25 cellular contexts compared by ENCODE assay signal in the genomic region with DNA sequence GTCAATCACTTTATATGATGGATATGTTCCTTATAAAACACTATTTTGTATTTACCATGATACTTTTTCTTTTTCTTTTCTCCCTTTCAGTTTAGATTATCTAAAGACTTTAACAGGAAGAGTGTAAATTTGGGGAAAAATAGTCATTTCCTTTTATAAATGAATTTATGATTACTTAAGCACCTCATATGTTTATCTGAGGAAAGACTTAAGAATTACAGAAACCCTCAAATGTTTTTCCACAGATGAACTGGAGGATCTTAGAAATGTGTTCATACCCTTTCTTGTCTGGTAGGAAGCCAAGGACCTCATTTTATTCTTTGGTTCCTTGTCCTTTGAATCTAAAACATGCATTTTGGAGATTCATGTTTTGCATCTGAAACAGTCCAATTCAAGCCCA. TPM values are rescaled to one million over a fixed set of nuclear protein-coding genes. Genes with fewer than 3 reads are reported as not detected.
A peak's percentile ranks its signal among the peaks of the same experiment; 100 is the strongest.
DNase-seq lines count a peak whose midpoint lies in the region; ATAC-seq, FAIRE-seq and TF ChIP-seq lines count a peak whose summit lies in the region.
"Had no signal": no experiment of that assay in that cellular context is flagged by ENCODE, and none has a peak within 500 bp of the region (broad histone marks: within the 10 kb centered on the region; RNA-seq: fewer than 3 reads in every experiment).

No MANE protein-coding gene starts in this region.

- H3K9me2 ChIP-seq in Karpas-422 (replicated peaks; ENCODE audit: insufficient read depth, low read length), result no peaks in the 10 kb centered on the region

- H3K9me3 ChIP-seq in Karpas-422 (ENCODE audit: low read length) (no peaks in the 10 kb centered on the region), trophoblast cell (ENCODE audit: insufficient read depth, low read depth, low read length) (no peaks in the 10 kb centered on the region)
- H3K9me3 ChIP-seq: SJCRH30 had no signal

- H2AFZ ChIP-seq in Karpas-422 (ENCODE audit: low read length), result no peak overlapping the region
- no peak overlapping the region for H2AFZ ChIP-seq in trophoblast cell (ENCODE audit: insufficient read depth, low read length, poor library complexity)

- no peaks in the 10 kb centered on the region for H3K36me3 Mint-ChIP-seq in MCF 10A (ENCODE audit: insufficient read depth, unreplicated experiment)

- H4K12ac ChIP-seq in trophoblast cell (ENCODE audit: low read depth, low read length), result no peak overlapping the region

- H3K36me3 ChIP-seq in Karpas-422 (ENCODE audit: insufficient read depth, low read length) (peaks cover 82% of the 10 kb centered on the region), trophoblast cell (ENCODE audit: control insufficient read depth in 1 of 2, insufficient read depth in 2 of 2, low read length in 2 of 2) (no peaks in the 10 kb centered on the region)
- H3K36me3 ChIP-seq: SJCRH30 had no signal

- no peaks in the 10 kb centered on the region for H3K27me3 Mint-ChIP-seq in MCF 10A (ENCODE audit: insufficient read depth, unreplicated experiment)
- H3K27me3 Mint-ChIP-seq: B cell had no signal

- H2BK120ac ChIP-seq in trophoblast cell (ENCODE audit: insufficient read depth, low read length, poor library complexity), result no peak overlapping the region

- no peak overlapping the region for H2BK5ac ChIP-seq in trophoblast cell (ENCODE audit: low read depth, low read length, poor library complexity)

- no TSS peak for BruUV-seq in MCF 10A (replicated peaks; lab: Mats Ljungman, UMichigan)

- H3K23ac ChIP-seq in trophoblast cell (ENCODE audit: low read length), result no peak overlapping the region

- H3K14ac ChIP-seq in trophoblast cell (ENCODE audit: low read length), result no peak overlapping the region

- no peak overlapping the region for H4K91ac ChIP-seq in trophoblast cell (ENCODE audit: low read depth, low read length)

- H3K4me2 ChIP-seq in Karpas-422 (ENCODE audit: low read depth, low read length, poor library complexity, severe bottlenecking) (no peak overlapping the region), trophoblast cell (ENCODE audit: low read length) (no peak overlapping the region)

- H3K4ac ChIP-seq in trophoblast cell (ENCODE audit: low read depth, low read length), result no peak overlapping the region

- H3K4me3 ChIP-seq in Karpas-422 (ENCODE audit: low read length) (no peak overlapping the region), trophoblast cell (ENCODE audit: low read depth, low read length) (no peak overlapping the region)
- H3K4me3 ChIP-seq: SJCRH30 had no signal

- intact Hi-C loops in MCF 10A (cut with micrococcal nuclease), result no loop called here

- peaks cover 18% of the 10 kb centered on the region for H4K20me1 ChIP-seq in Karpas-422 (ENCODE audit: insufficient read depth, low read depth, low read length)

- no peaks in the 10 kb centered on the region for H3K79me1 ChIP-seq in trophoblast cell (ENCODE audit: low read length)

- H3K27me3 ChIP-seq in Karpas-422 (ENCODE audit: low read length) (no peaks in the 10 kb centered on the region), trophoblast cell (ENCODE audit: insufficient read depth, low read length) (no peaks in the 10 kb centered on the region)
- H3K27me3 ChIP-seq: SJCRH30 had no signal

- DNase-seq in Karpas-422, result no peak
- no peak for DNase-seq in trophoblast cell
- no peak for DNase-seq in T1000 (lab: John Stamatoyannopoulos, UW)
- no peak for DNase-seq in MCF 10A (ENCODE audit: unreplicated experiment)
- DNase-seq: CD8-positive, alpha-beta memory T cell; DND-41; Kasumi-1; MV-4-11; NCI-H146; NCI-H1930; NCI-H446 treated with DMSO at 0.1 percent for 48 hours; NCI-H526; NCI-H82; NK-92 treated with Interleukin-12 subunit alpha and Interleukin-12 subunit beta, amount 100 ng/mL, for 24 hours; PC-3; SJCRH30 had no signal

- H4K8ac ChIP-seq in trophoblast cell (ENCODE audit: low read depth, low read length), result no peak overlapping the region

- H3K27ac Mint-ChIP-seq in MCF 10A (ENCODE audit: low read depth, unreplicated experiment), result no peak overlapping the region
- H3K27ac Mint-ChIP-seq: B cell, CD14-positive monocyte had no signal

- no peak for ATAC-seq in HG02623 (IDR thresholded peaks at IDR 0.05; ENCODE audit: unreplicated experiment)
- ATAC-seq: HCT116, PC-3, SK-N-SH treated with all-trans-retinoic acid at 6 μM for 48 hours had no signal

- FAIRE-seq in colon (lab: Jason Lieb, UNC) (peak; percentile 60), islet of Langerhans (lab: Jason Lieb, UNC) (peak; percentile 43)
- FAIRE-seq: GM19239 had no signal

- CTCF ChIA-PET in MCF 10A (lab: Yijun Ruan, JAX), result no interaction called here

- H2BK12ac ChIP-seq in trophoblast cell (ENCODE audit: low read length), result no peak overlapping the region

- H3K27ac ChIP-seq in Karpas-422 (ENCODE audit: low read length) (peak overlapping the region; percentile 10; the same call in 1 of the 2 replicates), trophoblast cell (ENCODE audit: low read depth, low read length) (no peak overlapping the region)
- H3K27ac ChIP-seq: HL-60, SJCRH30 had no signal

- no peak for TF ChIP-seq CTCF in MCF 10A (IDR thresholded peaks at IDR 0.05; ENCODE audit: unreplicated experiment)

- peaks cover 98% of the 10 kb centered on the region for H3K79me2 ChIP-seq in Karpas-422 (ENCODE audit: low read length)
- H3K79me2 ChIP-seq in trophoblast cell (ENCODE audit: control insufficient read depth, insufficient read depth, low read length, poor library complexity), result no peaks in the 10 kb centered on the region

- H2AK5ac ChIP-seq in trophoblast cell (ENCODE audit: low read length), result no peak overlapping the region

- no peak overlapping the region for H3K18ac ChIP-seq in trophoblast cell (ENCODE audit: low read length)

- no peaks in the 10 kb centered on the region for H3K9me3 Mint-ChIP-seq in MCF 10A (ENCODE audit: unreplicated experiment)
- H3K9me3 Mint-ChIP-seq: CD8-positive, alpha-beta memory T cell had no signal

- peaks cover 23% of the 10 kb centered on the region for H3K4me1 Mint-ChIP-seq in MCF 10A (ENCODE audit: insufficient read depth, unreplicated experiment)

- H3K4me3 Mint-ChIP-seq in MCF 10A (ENCODE audit: unreplicated experiment), result no peak overlapping the region
- H3K4me3 Mint-ChIP-seq: B cell, CD14-positive monocyte had no signal

- H3K9ac ChIP-seq in Karpas-422 (ENCODE audit: low read length) (no peak overlapping the region), trophoblast cell (ENCODE audit: low read length) (no peak overlapping the region)

- POLR2A ChIA-PET in MCF 10A (lab: Yijun Ruan, JAX), result no interaction called here

- peaks cover 67% of the 10 kb centered on the region for H3K4me1 ChIP-seq in Karpas-422 (ENCODE audit: low read length)
- H3K4me1 ChIP-seq in trophoblast cell (ENCODE audit: control insufficient read depth in 1 of 2, insufficient read depth in 2 of 2, low read length in 2 of 2), result no peaks in the 10 kb centered on the region

RNA-seq across cellular contexts. Expression of gene MAPRE2, which starts 36.7 kb away (rescaled TPM):
- total RNA-seq in Karpas-422 (2014; rRNA removed; shearing (Covaris generic); ENCODE audit: low replicate concordance), result 200 and 267 TPM in 2 replicates
- 10.8 and 11.0 TPM in 2 replicates for polyA plus RNA-seq in trophoblast cell (2013)
- 7.0 and 7.7 TPM in 2 replicates for total RNA-seq in MCF 10A (2022)

Comparison
In these comparisons a context has a peak if more than half of its experiments do, and no peak if none do; other contexts are left out.
1. RNA of gene MAPRE2, which starts 36.7 kb away (total RNA-seq): 200 to 267 TPM in Karpas-422; 7.0 to 7.7 TPM in MCF 10A; every median in the first group is over 10 times any median in the second.